In genomic region chr7:87219545-87220025, GRCh38 we compare ENCODE assay signal across 8 cellular contexts. TPM values are rescaled to one million over a fixed set of nuclear protein-coding genes. Genes with fewer than 3 reads are reported as not detected.
A peak's percentile ranks its signal among the peaks of the same experiment; 100 is the strongest.
DNase-seq lines count a peak whose midpoint lies in the region; ATAC-seq and TF ChIP-seq lines count a peak whose summit lies in the region.

A gene with protein sequence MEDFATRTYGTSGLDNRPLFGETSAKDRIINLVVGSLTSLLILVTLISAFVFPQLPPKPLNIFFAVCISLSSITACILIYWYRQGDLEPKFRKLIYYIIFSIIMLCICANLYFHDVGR (minus strand): TSS chr7:87219732. CDS start chr7:87219503, 229 bp downstream.

- ATAC-seq in HG02759 (IDR thresholded peaks at IDR 0.05; ENCODE audit: unreplicated experiment) = peak; percentile 45

- no peaks in the 10 kb centered on the region for H3K36me3 ChIP-seq in kidney epithelial cell (ENCODE audit: control insufficient read depth, insufficient read depth, low read length)

- peak within 1 kb of the TSS; percentile 80 for H3K4me3 ChIP-seq in kidney epithelial cell (ENCODE audit: low read depth, low read length)

- peak; percentile 17 for TF ChIP-seq CTCF in kidney epithelial cell (IDR thresholded peaks at IDR 0.05; ENCODE audit: insufficient read depth, low read length, poor library complexity, severe bottlenecking)

- peak; percentile 22 for DNase-seq in DMS79 treated with DMSO at 0.1 percent for 48 hours (lab: John Stamatoyannopoulos, UW)
- no peak for DNase-seq in DMS79 (lab: John Stamatoyannopoulos, UW)
- peak; percentile 22 for DNase-seq in NCI-H2029 (lab: John Stamatoyannopoulos, UW)
- peak; percentile 54 to 74 (median 66) for DNase-seq in activated CD4-positive, CD25-positive, alpha-beta regulatory T cell (lab: John Stamatoyannopoulos, UW)
- peak; percentile 88 for DNase-seq in central memory CD4-positive, alpha-beta T cell
- no peak for DNase-seq in kidney epithelial cell (ENCODE audit: low read depth)
- DNase-seq in stimulated activated CD4-positive, alpha-beta T cell treated with anti-CD3 and anti-CD28 coated beads, Interleukin-1b, Interleukin-23, amount 100 ng/mL, for 1 hour (ENCODE audit: low read depth in 2 of 2) = peak; percentile 53 to 58

- no peaks in the 10 kb centered on the region for H3K27me3 ChIP-seq in kidney epithelial cell (ENCODE audit: control insufficient read depth, insufficient read depth, low read length)

RNA-seq across cellular contexts. Expression of the gene that starts here (rescaled TPM):
- 28.9 and 35.0 TPM in 2 replicates for total RNA-seq in kidney epithelial cell

Comparison
In these comparisons a context has a peak if more than half of its experiments do, and no peak if none do; other contexts are left out.
1. DNase-seq: peak in DMS79 treated with DMSO at 0.1 percent for 48 hours (single experiment), NCI-H2029 (single experiment), activated CD4-positive, CD25-positive, alpha-beta regulatory T cell (4 of 4), central memory CD4-positive, alpha-beta T cell (single experiment) and stimulated activated CD4-positive, alpha-beta T cell treated with anti-CD3 and anti-CD28 coated beads, Interleukin-1b, Interleukin-23, amount 100 ng/mL, for 1 hour (2 of 2); none in DMS79 (single experiment) and kidney epithelial cell (single experiment).